1 cellular context compared by ENCODE assay signal in the genomic region with DNA sequence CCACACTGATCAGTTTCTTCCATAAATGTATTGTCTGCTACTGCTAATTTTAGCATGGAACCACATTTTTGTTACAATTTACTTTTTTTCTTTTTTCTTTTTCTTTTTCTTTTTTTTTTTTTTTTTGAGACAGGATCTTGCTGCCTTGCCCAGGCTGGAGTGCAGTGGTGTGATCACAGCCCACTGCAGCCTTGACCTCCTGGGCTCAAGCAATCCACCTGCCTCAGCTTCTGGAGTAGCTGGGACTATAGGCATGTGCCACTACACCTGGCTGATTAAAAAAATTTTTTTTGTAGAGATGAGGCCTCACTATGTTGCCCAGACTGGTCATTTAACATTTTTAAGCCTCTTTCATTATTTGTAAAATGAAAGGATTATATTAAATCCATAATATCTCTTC.
TF ChIP-seq lines count a peak whose summit lies in the region.

No MANE protein-coding gene starts in this region.

TF ChIP-seq in K562, 482 proteins besides CTCF, POLR2A, EP300 and RAD21:
- no peak for TF ChIP-seq CCAR2 (IDR thresholded peaks at IDR 0.05; ENCODE audit: low read depth, low read length)
- 0 out of 2 replicates have a peak, but pooled peaks have one; percentile 52 for TF ChIP-seq ZNF121 (CRISPR knock-in tag; conservative IDR thresholded peaks at IDR 0.05)
